In the genomic region with DNA sequence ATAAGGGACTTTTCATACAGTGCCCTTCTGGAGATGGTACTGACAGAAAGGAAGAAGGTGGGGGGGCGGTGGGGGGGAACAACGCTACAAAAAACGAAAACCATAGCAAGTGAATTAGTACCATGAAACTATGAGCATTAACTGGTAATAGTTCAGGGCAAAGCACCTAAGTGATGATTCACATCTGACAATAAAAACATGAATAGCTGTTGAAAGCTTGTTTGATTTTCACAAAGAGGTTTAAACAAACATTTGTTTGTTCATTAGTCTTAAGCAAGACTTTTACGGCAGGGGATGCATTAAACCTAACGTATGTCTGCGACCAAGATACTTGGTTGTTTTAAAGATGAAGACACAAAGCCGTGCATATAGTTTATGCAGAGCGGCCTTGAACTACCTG, we compare ENCODE assay signal across 21 cellular contexts.
"Had no signal": no experiment of that assay in that cellular context is flagged by ENCODE, and none has a peak within 500 bp of the region (broad histone marks: within the 10 kb centered on the region; RNA-seq: fewer than 3 reads in every experiment).

No MANE protein-coding gene starts in this region.

- H3K9me3 ChIP-seq: heart right ventricle, pancreas, psoas muscle, thoracic aorta, upper lobe of right lung had no signal

- DNase-seq: activated B cell treated with CpG ODN at 0.5 μM for 24 hours; activated CD4-positive, alpha-beta T cell treated with anti-CD3 and anti-CD28 coated beads for 36 hours; activated CD4-positive, alpha-beta T cell treated with anti-CD3 and anti-CD28 coated beads, Interleukin-2, amount 50 U/mL, for 4 hours; activated effector memory CD4-positive, alpha-beta T cell treated with anti-CD3 and anti-CD28 coated beads, Interleukin-2, amount 50 U/mL, for 16 hours; activated naive CD4-positive, alpha-beta T cell treated with anti-CD3 and anti-CD28 coated beads, Interleukin-2, amount 10 ng/mL, durations not matched to agents 7 days and 5 days; amygdala; cerebellar nuclear complex; foreskin fibroblast; heart right ventricle; left colon; pancreas; psoas muscle; right cardiac atrium; stimulated activated CD4-positive, alpha-beta T cell treated with anti-CD3 and anti-CD28 coated beads, Interleukin-4, amount 100 ng/mL, for 24 hours; stimulated activated naive CD4-positive, alpha-beta T cell treated with Interleukin-2 at 50 U/mL for 16 hours; upper lobe of right lung had no signal

- H3K27me3 Mint-ChIP-seq: activated B cell treated with CpG ODN at 0.5 μM for 24 hours; activated CD4-positive, alpha-beta T cell treated with anti-CD3 and anti-CD28 coated beads for 36 hours; activated naive CD4-positive, alpha-beta T cell treated with anti-CD3 and anti-CD28 coated beads, Interleukin-2, amount 10 ng/mL, durations not matched to agents 7 days and 5 days had no signal

- H3K9me3 Mint-ChIP-seq: activated B cell treated with CpG ODN at 0.5 μM for 24 hours; activated naive CD4-positive, alpha-beta T cell treated with anti-CD3 and anti-CD28 coated beads, Interleukin-2, amount 10 ng/mL, durations not matched to agents 7 days and 5 days; nephron had no signal

- ATAC-seq: activated CD4-positive, alpha-beta T cell treated with anti-CD3 and anti-CD28 coated beads for 36 hours; heart right ventricle; left colon; pancreas; psoas muscle; right cardiac atrium; upper lobe of right lung had no signal

- H3K27ac ChIP-seq: coronary artery, epithelial cell of prostate, heart right ventricle, pancreas, psoas muscle, thoracic aorta, upper lobe of right lung had no signal

- H3K4me3 ChIP-seq: coronary artery, heart right ventricle, pancreas, psoas muscle, thoracic aorta, upper lobe of right lung had no signal

- H3K4me1 Mint-ChIP-seq: activated naive CD4-positive, alpha-beta T cell treated with anti-CD3 and anti-CD28 coated beads, Interleukin-2, amount 10 ng/mL, durations not matched to agents 7 days and 5 days; nephron had no signal

- H3K4me1 ChIP-seq: pancreas, psoas muscle, upper lobe of right lung had no signal

- H3K4me3 Mint-ChIP-seq: activated B cell treated with CpG ODN at 0.5 μM for 24 hours; activated CD4-positive, alpha-beta T cell treated with anti-CD3 and anti-CD28 coated beads for 36 hours; activated naive CD4-positive, alpha-beta T cell treated with anti-CD3 and anti-CD28 coated beads, Interleukin-2, amount 10 ng/mL, durations not matched to agents 7 days and 5 days; memory B cell; nephron had no signal

- H3K27me3 ChIP-seq: heart right ventricle, pancreas, upper lobe of right lung had no signal

- H3K36me3 ChIP-seq: heart right ventricle, pancreas, thoracic aorta, upper lobe of right lung had no signal

- H3K27ac Mint-ChIP-seq: activated B cell treated with CpG ODN at 0.5 μM for 24 hours; activated CD4-positive, alpha-beta T cell treated with anti-CD3 and anti-CD28 coated beads for 36 hours; activated naive CD4-positive, alpha-beta T cell treated with anti-CD3 and anti-CD28 coated beads, Interleukin-2, amount 10 ng/mL, durations not matched to agents 7 days and 5 days; memory B cell; nephron had no signal

- H3K36me3 Mint-ChIP-seq: activated naive CD4-positive, alpha-beta T cell treated with anti-CD3 and anti-CD28 coated beads, Interleukin-2, amount 10 ng/mL, durations not matched to agents 7 days and 5 days had no signal
